In genomic region chr14:59133202-59133601, GRCh38 we compare ENCODE assay signal across 1 cellular context.
TF ChIP-seq lines count a peak whose summit lies in the region.

No MANE protein-coding gene starts in this region.

TF ChIP-seq in GM23338, 12 proteins besides CTCF, POLR2A, EP300 and RAD21 (continued from another document):
- no peak for TF ChIP-seq ETS1 (IDR thresholded peaks at IDR 0.05)
- TF ChIP-seq CREB1 (CRISPR knock-in tag; IDR thresholded peaks at IDR 0.05; ENCODE audit: low read depth), result no peak
- no peak for TF ChIP-seq REST (IDR thresholded peaks at IDR 0.05; ENCODE audit: unreplicated experiment)
- no peak for TF ChIP-seq STAT1 (IDR thresholded peaks at IDR 0.05; ENCODE audit: unreplicated experiment)
- TF ChIP-seq EZH2 (IDR thresholded peaks at IDR 0.05; ENCODE audit: low read depth, unreplicated experiment), result no peak
- no peak for TF ChIP-seq POLR2AphosphoS5 (IDR thresholded peaks at IDR 0.05; ENCODE audit: low read depth)
- TF ChIP-seq ZNF114 (CRISPR knock-in tag; IDR thresholded peaks at IDR 0.05), result no peak
TF ChIP-seq in GM23338: peak in this region for 0.
